8 cellular contexts compared by ENCODE assay signal in genomic region chr19:45863840-45864628, GRCh38. TPM values are rescaled to one million over a fixed set of nuclear protein-coding genes. Genes with fewer than 3 reads are reported as not detected.
A peak's percentile ranks its signal among the peaks of the same experiment; 100 is the strongest.
DNase-seq lines count a peak whose midpoint lies in the region; ATAC-seq and TF ChIP-seq lines count a peak whose summit lies in the region.

Gene FOXA3, plus strand, starts transcription at chr19:45864326. Its CDS starts 131 bp downstream, at chr19:45864457.

- peak within 1 kb of the TSS; percentile 8 to 100 (median 88) for H3K4me3 ChIP-seq in heart right ventricle
- peak within 1 kb of the TSS; percentile 79 for H3K4me3 ChIP-seq in rectal smooth muscle tissue (ENCODE audit: low read length)

- H3K27me3 ChIP-seq in CD4-positive, alpha-beta T cell (ENCODE audit: control insufficient read depth, insufficient read depth, low read length) = peaks cover 13% of the 10 kb centered on the region
- peaks cover 0 to 31% (median 23%) of the 10 kb centered on the region in 7 donors for H3K27me3 ChIP-seq in heart right ventricle
- H3K27me3 ChIP-seq in rectal smooth muscle tissue (ENCODE audit: control insufficient read depth, insufficient read depth, low read length) = peaks cover 3% of the 10 kb centered on the region

- peaks cover 17% of the 10 kb centered on the region for H3K36me3 Mint-ChIP-seq in CD4-positive, alpha-beta T cell (ENCODE audit: low read depth)

- H3K4me1 ChIP-seq in heart right ventricle (peaks cover 0 to 33% (median 25%) of the 10 kb centered on the region in 9 donors), rectal smooth muscle tissue (ENCODE audit: control insufficient read depth, insufficient read depth, low read length) (peaks cover 3% of the 10 kb centered on the region)

- 2 to 3% methylated on average over 71 of the region's 71 CpGs for WGBS in heart right ventricle, 2 donors

- ATAC-seq in CD4-positive, alpha-beta T cell (ENCODE audit: poor library complexity) = no peak
- ATAC-seq in GM21737 (IDR thresholded peaks at IDR 0.05; ENCODE audit: unreplicated experiment) = peak; percentile 40
- ATAC-seq in heart right ventricle = peak; percentile 13 to 52 (median 31)

- peaks cover 29% of the 10 kb centered on the region for H3K27me3 Mint-ChIP-seq in CD4-positive, alpha-beta T cell

- H3K4me1 Mint-ChIP-seq in CD4-positive, alpha-beta T cell (ENCODE audit: low read depth) = peaks cover 34% of the 10 kb centered on the region

- no peaks in the 10 kb centered on the region for H3K9me3 ChIP-seq in CD4-positive, alpha-beta T cell (ENCODE audit: control insufficient read depth, low read length)
- no peaks in the 10 kb centered on the region for H3K9me3 ChIP-seq in heart right ventricle

- no peaks in the 10 kb centered on the region for H3K9me3 Mint-ChIP-seq in CD4-positive, alpha-beta T cell

- H3K4me3 Mint-ChIP-seq in CD4-positive, alpha-beta T cell = peak within 1 kb of the TSS; percentile 99

- H3K27ac ChIP-seq in CD4-positive, alpha-beta T cell (ENCODE audit: low read depth, low read length) = no peak within 1 kb of the TSS
- H3K27ac ChIP-seq in heart right ventricle = peak within 1 kb of the TSS in 1 of 10 donors; percentile 95
- H3K27ac ChIP-seq in rectal smooth muscle tissue (ENCODE audit: low read depth, low read length) = no peak within 1 kb of the TSS

- intact Hi-C loops in CD4-positive, alpha-beta T cell (cut with DNase I, micrococcal nuclease) = loop anchor here (1.0 to 10.0 kb wide), 9 partner anchors 18 to 909 kb away; partner anchors contain the start of genes IRF2BP1 (in 2 of the 2), CCDC61 (in 1 of the 2), CLPTM1 (in 1 of the 2) and DMWD (in 1 of the 2)
- intact Hi-C loops in heart right ventricle (cut with DNase I) = loop anchor here in 2 of 10 donors (1.0 to 5.0 kb wide), 3 partner anchors 19 to 133 kb away; partner anchors contain the start of genes CCDC61 (in 1 of the 2) and IRF2BP1 (in 1 of the 2)

- H3K36me3 ChIP-seq in heart right ventricle (peaks cover 0 to 29% (median 0%) of the 10 kb centered on the region in 9 donors), rectal smooth muscle tissue (ENCODE audit: control insufficient read depth, insufficient read depth, low read length) (peaks cover 4% of the 10 kb centered on the region)

- peak within 1 kb of the TSS; percentile 49 for H3K9ac ChIP-seq in rectal smooth muscle tissue (ENCODE audit: low read length)

- CTCF ChIA-PET in CD4-positive, alpha-beta T cell (lab: Charles Lee) = interaction anchor here (0.8 to 2.7 kb wide), 10 partner anchors 10 to 379 kb away, joined by 3 to 14 read pairs (median 6); partner anchors contain the start of genes IRF2BP1 and MYPOP

- POLR2A ChIA-PET in CD4-positive, alpha-beta T cell (lab: Charles Lee) = interaction anchor here (0.5 to 2.4 kb wide), 16 partner anchors 22 to 1411 kb away, joined by 3 to 37 read pairs (median 4); partner anchors contain the start of genes CCDC61, INAFM1, IRF2BP1 and MYPOP

- peak in 8 of 10 experiments; percentile 27 to 58 (median 42) for DNase-seq in CD4-positive, alpha-beta T cell
- DNase-seq in NOMO-1 treated with DMSO at 0.1 percent for 48 hours (lab: John Stamatoyannopoulos, UW; ENCODE audit: unreplicated experiment) = peak; percentile 13
- DNase-seq in activated gamma-delta T cell (lab: John Stamatoyannopoulos, UW) = peak; percentile 51
- DNase-seq in heart right ventricle = peak in 1 of 2 donors; percentile 43
- DNase-seq in RKO (ENCODE audit: low spot score) = no peak
- DNase-seq in OCI-M2 (lab: John Stamatoyannopoulos, UW; ENCODE audit: unreplicated experiment) = no peak

- TF ChIP-seq CTCF in CD4-positive, alpha-beta T cell (IDR thresholded peaks at IDR 0.05) = peak; percentile 64
- TF ChIP-seq CTCF in heart right ventricle (IDR thresholded peaks at IDR 0.05) = peak; percentile 34 to 76 (median 65)

- H3K27ac Mint-ChIP-seq in CD4-positive, alpha-beta T cell = peak within 1 kb of the TSS; percentile 83

RNA-seq across cellular contexts. Expression of gene FOXA3, which starts in this region (rescaled TPM):
- not detected for total RNA-seq in CD4-positive, alpha-beta T cell
- total RNA-seq in heart right ventricle = under 1 TPM in 1 of 10 donors, not detected in 9; 0.11 TPM
- polyA plus RNA-seq in heart right ventricle = under 1 TPM in 1 of 2 donors, not detected in 1; 0.01 TPM

Comparison
In these comparisons a context has a peak if more than half of its experiments do, and no peak if none do; other contexts are left out.
1. Peak in DNase-seq in CD4-positive, alpha-beta T cell; RNA of the gene not detected or under 1 TPM.
2. Peak in ATAC-seq and H3K4me3 ChIP-seq in heart right ventricle; RNA of the gene not detected or under 1 TPM.
3. DNase-seq: peak in NOMO-1 treated with DMSO at 0.1 percent for 48 hours (single experiment) and activated gamma-delta T cell (single experiment); none in RKO (single experiment) and OCI-M2 (single experiment).